In genomic region chr9:757246-757881, GRCh38 we compare ENCODE assay signal across 8 cellular contexts.
DNase-seq lines count a peak whose midpoint lies in the region; ATAC-seq and TF ChIP-seq lines count a peak whose summit lies in the region.

No MANE protein-coding gene starts in this region.

- no peak for TF ChIP-seq POLR2A in gastroesophageal sphincter (IDR thresholded peaks at IDR 0.05)

- peak; percentile 25 for TF ChIP-seq CTCF in Calu3 (IDR thresholded peaks at IDR 0.05; ENCODE audit: unreplicated experiment)
- TF ChIP-seq CTCF in HEK293 (tag by site-specific recombination; IDR thresholded peaks at IDR 0.05), result no peak
- TF ChIP-seq CTCF in gastroesophageal sphincter (IDR thresholded peaks at IDR 0.05), result peak; percentile 32 to 67 (median 58)

- no peak overlapping the region for H3K4me3 Mint-ChIP-seq in Calu3 (ENCODE audit: low read depth, unreplicated experiment)

- TF ChIP-seq EP300 in gastroesophageal sphincter (IDR thresholded peaks at IDR 0.05), result no peak

- H3K4me3 ChIP-seq in HEK293 (ENCODE audit: low read depth, low read length), result no peak overlapping the region
- H3K4me3 ChIP-seq in gastroesophageal sphincter, result no peak overlapping the region

- H3K27ac ChIP-seq in HEK293 (ENCODE audit: extremely low read depth, low read depth, low read length) (no peak overlapping the region), gastroesophageal sphincter (no peak overlapping the region)

- no peaks in the 10 kb centered on the region for H3K36me3 Mint-ChIP-seq in Calu3 (ENCODE audit: insufficient read depth, unreplicated experiment)

- WGBS in gastroesophageal sphincter (ENCODE audit: low coverage in 1 of 2), 2 donors, result 31 to 47% methylated on average over 5 of the region's 13 CpGs

- DNase-seq in Calu3 (peak; percentile 28), SW480 (ENCODE audit: low spot score) (peak; percentile 62), pons (ENCODE audit: low spot score) (peak; percentile 69)
- no peak for DNase-seq in stimulated activated naive CD4-positive, alpha-beta T cell treated with Interleukin-2 at 50 U/mL for 16 hours (lab: John Stamatoyannopoulos, UW)

- H3K4me1 Mint-ChIP-seq in Calu3 (ENCODE audit: low read depth, unreplicated experiment), result no peaks in the 10 kb centered on the region

- H3K36me3 ChIP-seq in HEK293 (ENCODE audit: control insufficient read depth in 2 of 2, insufficient read depth in 1 of 2, low read length in 2 of 2), result no peaks in the 10 kb centered on the region
- H3K36me3 ChIP-seq in gastroesophageal sphincter, result no peaks in the 10 kb centered on the region

- BruUV-seq in Calu3 (replicated peaks; lab: Mats Ljungman, UMichigan), result no TSS peak

- H3K27ac Mint-ChIP-seq in Calu3 (ENCODE audit: unreplicated experiment), result no peak overlapping the region

- ATAC-seq in gastroesophageal sphincter (peak; percentile 68), GM18511 (IDR thresholded peaks at IDR 0.05; ENCODE audit: unreplicated experiment) (no peak), GM21447 (IDR thresholded peaks at IDR 0.05; ENCODE audit: unreplicated experiment) (no peak)

- H3K9me3 ChIP-seq in HEK293 (ENCODE audit: control insufficient read depth, insufficient read depth, low read depth, low read length) (no peaks in the 10 kb centered on the region), gastroesophageal sphincter (no peaks in the 10 kb centered on the region)

- intact Hi-C loops in Calu3 (cut with micrococcal nuclease; ENCODE audit: unreplicated experiment), result loop anchor here (1.0 kb wide), 1 partner anchor 143 kb away; no protein-coding TSS in a partner anchor

- POLR2A ChIA-PET in HEK293 (lab: Yijun Ruan, JAX), result no interaction called here

- no peaks in the 10 kb centered on the region for H3K27me3 ChIP-seq in gastroesophageal sphincter

- CTCF ChIA-PET in Calu3 (lab: Charles Lee), result no interaction called here
- CTCF ChIA-PET in HEK293 (lab: Yijun Ruan, JAX), result interaction anchor here (0.5 to 2.4 kb wide), 12 partner anchors 9 to 465 kb away, joined by 3 to 15 read pairs (median 3); no protein-coding TSS in a partner anchor

- H3K27me3 Mint-ChIP-seq in Calu3 (ENCODE audit: unreplicated experiment), result peaks cover 18% of the 10 kb centered on the region

- no peaks in the 10 kb centered on the region for H3K9me3 Mint-ChIP-seq in Calu3 (ENCODE audit: low read depth, unreplicated experiment)

- no peaks in the 10 kb centered on the region for H3K4me1 ChIP-seq in HEK293 (ENCODE audit: control insufficient read depth, insufficient read depth, low read length)
- H3K4me1 ChIP-seq in gastroesophageal sphincter, result peaks cover 0 to 4% (median 0%) of the 10 kb centered on the region in 3 donors

TF ChIP-seq in HEK293, 187 proteins besides CTCF, POLR2A, EP300 and RAD21:
- TF ChIP-seq ZNF654 (tag by site-specific recombination; IDR thresholded peaks at IDR 0.05; ENCODE audit: low read depth) (peak; percentile 51), ZNF146 (tag by site-specific recombination; IDR thresholded peaks at IDR 0.05) (no peak)
